In the genomic region with DNA sequence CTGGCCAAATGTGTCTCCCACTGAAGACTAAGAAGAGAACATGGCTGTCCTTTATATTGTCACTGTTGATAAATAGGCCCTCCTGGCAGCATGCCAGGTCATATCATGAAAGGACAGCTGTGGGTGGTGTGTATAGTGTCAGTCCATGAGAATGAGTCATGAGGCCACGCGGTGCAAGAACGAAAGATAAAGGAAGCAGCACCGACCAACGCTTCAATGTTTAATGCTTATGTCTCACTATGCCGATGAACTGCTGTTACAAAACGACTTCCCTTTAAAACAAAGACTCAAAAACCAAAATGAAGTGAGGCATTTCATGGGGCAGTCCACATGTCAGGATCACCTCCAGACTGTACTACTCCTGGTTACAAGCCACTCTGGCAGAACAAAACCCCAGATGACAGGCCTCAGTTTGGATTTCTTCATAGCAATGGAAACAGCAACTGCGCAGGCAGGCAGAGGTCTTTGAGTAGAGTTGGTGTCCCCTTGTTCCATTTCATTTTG, we compare ENCODE assay signal across 1 cellular context.
TF ChIP-seq lines count a peak whose summit lies in the region.

No MANE protein-coding gene starts in this region.

TF ChIP-seq in K562, 482 proteins besides CTCF, POLR2A, EP300 and RAD21 (continued from another document and continues in another):
- no peak for TF ChIP-seq NR1H2 (CRISPR knock-in tag; IDR thresholded peaks at IDR 0.05)
- TF ChIP-seq, protein P1, sequence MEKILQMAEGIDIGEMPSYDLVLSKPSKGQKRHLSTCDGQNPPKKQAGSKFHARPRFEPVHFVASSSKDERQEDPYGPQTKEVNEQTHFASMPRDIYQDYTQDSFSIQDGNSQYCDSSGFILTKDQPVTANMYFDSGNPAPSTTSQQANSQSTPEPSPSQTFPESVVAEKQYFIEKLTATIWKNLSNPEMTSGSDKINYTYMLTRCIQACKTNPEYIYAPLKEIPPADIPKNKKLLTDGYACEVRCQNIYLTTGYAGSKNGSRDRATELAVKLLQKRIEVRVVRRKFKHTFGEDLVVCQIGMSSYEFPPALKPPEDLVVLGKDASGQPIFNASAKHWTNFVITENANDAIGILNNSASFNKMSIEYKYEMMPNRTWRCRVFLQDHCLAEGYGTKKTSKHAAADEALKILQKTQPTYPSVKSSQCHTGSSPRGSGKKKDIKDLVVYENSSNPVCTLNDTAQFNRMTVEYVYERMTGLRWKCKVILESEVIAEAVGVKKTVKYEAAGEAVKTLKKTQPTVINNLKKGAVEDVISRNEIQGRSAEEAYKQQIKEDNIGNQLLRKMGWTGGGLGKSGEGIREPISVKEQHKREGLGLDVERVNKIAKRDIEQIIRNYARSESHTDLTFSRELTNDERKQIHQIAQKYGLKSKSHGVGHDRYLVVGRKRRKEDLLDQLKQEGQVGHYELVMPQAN (IDR thresholded peaks at IDR 0.05; ENCODE audit: borderline replicate concordance) = no peak
- TF ChIP-seq POLR3A (IDR thresholded peaks at IDR 0.05; ENCODE audit: borderline replicate concordance, extremely low read depth, insufficient read depth, insufficient read length) = no peak
- TF ChIP-seq YY1 (IDR thresholded peaks at IDR 0.05; ENCODE audit: borderline replicate concordance in 1 of 3, control insufficient read depth in 1 of 3, extremely low read depth in 1 of 3, insufficient read depth in 3 of 3, insufficient read length in 1 of 3, insufficient replicate concordance in 2 of 3, low read depth in 1 of 3, low read length in 2 of 3) = peak; percentile 18 to 79 (median 49)
- peak; percentile 29; the same call in 1 of the 2 replicates for TF ChIP-seq ESRRA (IDR thresholded peaks at IDR 0.05; ENCODE audit: borderline replicate concordance, low read depth)
- TF ChIP-seq, protein P2, sequence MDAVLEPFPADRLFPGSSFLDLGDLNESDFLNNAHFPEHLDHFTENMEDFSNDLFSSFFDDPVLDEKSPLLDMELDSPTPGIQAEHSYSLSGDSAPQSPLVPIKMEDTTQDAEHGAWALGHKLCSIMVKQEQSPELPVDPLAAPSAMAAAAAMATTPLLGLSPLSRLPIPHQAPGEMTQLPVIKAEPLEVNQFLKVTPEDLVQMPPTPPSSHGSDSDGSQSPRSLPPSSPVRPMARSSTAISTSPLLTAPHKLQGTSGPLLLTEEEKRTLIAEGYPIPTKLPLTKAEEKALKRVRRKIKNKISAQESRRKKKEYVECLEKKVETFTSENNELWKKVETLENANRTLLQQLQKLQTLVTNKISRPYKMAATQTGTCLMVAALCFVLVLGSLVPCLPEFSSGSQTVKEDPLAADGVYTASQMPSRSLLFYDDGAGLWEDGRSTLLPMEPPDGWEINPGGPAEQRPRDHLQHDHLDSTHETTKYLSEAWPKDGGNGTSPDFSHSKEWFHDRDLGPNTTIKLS (IDR thresholded peaks at IDR 0.05; ENCODE audit: borderline replicate concordance, low read depth) = peak; percentile 48; the same call in 1 of the 2 replicates
- TF ChIP-seq, protein P3, sequence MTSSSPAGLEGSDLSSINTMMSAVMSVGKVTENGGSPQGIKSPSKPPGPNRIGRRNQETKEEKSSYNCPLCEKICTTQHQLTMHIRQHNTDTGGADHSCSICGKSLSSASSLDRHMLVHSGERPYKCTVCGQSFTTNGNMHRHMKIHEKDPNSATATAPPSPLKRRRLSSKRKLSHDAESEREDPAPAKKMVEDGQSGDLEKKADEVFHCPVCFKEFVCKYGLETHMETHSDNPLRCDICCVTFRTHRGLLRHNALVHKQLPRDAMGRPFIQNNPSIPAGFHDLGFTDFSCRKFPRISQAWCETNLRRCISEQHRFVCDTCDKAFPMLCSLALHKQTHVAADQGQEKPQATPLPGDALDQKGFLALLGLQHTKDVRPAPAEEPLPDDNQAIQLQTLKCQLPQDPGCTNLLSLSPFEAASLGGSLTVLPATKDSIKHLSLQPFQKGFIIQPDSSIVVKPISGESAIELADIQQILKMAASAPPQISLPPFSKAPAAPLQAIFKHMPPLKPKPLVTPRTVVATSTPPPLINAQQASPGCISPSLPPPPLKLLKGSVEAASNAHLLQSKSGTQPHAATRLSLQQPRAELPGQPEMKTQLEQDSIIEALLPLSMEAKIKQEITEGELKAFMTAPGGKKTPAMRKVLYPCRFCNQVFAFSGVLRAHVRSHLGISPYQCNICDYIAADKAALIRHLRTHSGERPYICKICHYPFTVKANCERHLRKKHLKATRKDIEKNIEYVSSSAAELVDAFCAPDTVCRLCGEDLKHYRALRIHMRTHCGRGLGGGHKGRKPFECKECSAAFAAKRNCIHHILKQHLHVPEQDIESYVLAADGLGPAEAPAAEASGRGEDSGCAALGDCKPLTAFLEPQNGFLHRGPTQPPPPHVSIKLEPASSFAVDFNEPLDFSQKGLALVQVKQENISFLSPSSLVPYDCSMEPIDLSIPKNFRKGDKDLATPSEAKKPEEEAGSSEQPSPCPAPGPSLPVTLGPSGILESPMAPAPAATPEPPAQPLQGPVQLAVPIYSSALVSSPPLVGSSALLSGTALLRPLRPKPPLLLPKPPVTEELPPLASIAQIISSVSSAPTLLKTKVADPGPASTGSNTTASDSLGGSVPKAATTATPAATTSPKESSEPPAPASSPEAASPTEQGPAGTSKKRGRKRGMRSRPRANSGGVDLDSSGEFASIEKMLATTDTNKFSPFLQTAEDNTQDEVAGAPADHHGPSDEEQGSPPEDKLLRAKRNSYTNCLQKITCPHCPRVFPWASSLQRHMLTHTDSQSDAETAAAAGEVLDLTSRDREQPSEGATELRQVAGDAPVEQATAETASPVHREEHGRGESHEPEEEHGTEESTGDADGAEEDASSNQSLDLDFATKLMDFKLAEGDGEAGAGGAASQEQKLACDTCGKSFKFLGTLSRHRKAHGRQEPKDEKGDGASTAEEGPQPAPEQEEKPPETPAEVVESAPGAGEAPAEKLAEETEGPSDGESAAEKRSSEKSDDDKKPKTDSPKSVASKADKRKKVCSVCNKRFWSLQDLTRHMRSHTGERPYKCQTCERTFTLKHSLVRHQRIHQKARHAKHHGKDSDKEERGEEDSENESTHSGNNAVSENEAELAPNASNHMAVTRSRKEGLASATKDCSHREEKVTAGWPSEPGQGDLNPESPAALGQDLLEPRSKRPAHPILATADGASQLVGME (CRISPR knock-in tag; IDR thresholded peaks at IDR 0.05) = no peak
- no peak; the same call in 1 of the 2 replicates for TF ChIP-seq SPI1 (IDR thresholded peaks at IDR 0.05; ENCODE audit: borderline replicate concordance, low read depth, low read length)
- no peak for TF ChIP-seq EWSR1 (IDR thresholded peaks at IDR 0.05; ENCODE audit: borderline replicate concordance, low read depth, partially characterized antibody)
- peak; percentile 80 for TF ChIP-seq NEUROD1 (IDR thresholded peaks at IDR 0.05; ENCODE audit: borderline replicate concordance, low read depth, low read length, partially characterized antibody)
- no peak for TF ChIP-seq ELF2 (CRISPR knock-in tag; IDR thresholded peaks at IDR 0.05)
- TF ChIP-seq KAT2B (IDR thresholded peaks at IDR 0.05; ENCODE audit: low read depth, low read length) = no peak
- no peak for TF ChIP-seq CAMTA2 (CRISPR knock-in tag; conservative IDR thresholded peaks at IDR 0.05)
- TF ChIP-seq ZNF354B (CRISPR knock-in tag; IDR thresholded peaks at IDR 0.05) = no peak
- TF ChIP-seq, protein P4, sequence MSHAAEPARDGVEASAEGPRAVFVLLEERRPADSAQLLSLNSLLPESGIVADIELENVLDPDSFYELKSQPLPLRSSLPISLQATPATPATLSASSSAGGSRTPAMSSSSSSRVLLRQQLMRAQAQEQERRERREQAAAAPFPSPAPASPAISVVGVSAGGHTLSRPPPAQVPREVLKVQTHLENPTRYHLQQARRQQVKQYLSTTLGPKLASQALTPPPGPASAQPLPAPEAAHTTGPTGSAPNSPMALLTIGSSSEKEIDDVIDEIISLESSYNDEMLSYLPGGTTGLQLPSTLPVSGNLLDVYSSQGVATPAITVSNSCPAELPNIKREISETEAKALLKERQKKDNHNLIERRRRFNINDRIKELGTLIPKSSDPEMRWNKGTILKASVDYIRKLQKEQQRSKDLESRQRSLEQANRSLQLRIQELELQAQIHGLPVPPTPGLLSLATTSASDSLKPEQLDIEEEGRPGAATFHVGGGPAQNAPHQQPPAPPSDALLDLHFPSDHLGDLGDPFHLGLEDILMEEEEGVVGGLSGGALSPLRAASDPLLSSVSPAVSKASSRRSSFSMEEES (CRISPR knock-in tag; IDR thresholded peaks at IDR 0.05) = 0 out of 2 replicates have a peak, but pooled peaks have one; percentile 18
- TF ChIP-seq HDAC1 (IDR thresholded peaks at IDR 0.05) = peak in 1 of 2 experiments; percentile 82; a peak in 2 of 4 replicates
- TF ChIP-seq, protein P5, sequence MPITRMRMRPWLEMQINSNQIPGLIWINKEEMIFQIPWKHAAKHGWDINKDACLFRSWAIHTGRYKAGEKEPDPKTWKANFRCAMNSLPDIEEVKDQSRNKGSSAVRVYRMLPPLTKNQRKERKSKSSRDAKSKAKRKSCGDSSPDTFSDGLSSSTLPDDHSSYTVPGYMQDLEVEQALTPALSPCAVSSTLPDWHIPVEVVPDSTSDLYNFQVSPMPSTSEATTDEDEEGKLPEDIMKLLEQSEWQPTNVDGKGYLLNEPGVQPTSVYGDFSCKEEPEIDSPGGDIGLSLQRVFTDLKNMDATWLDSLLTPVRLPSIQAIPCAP (CRISPR knock-in tag; IDR thresholded peaks at IDR 0.05; ENCODE audit: borderline replicate concordance) = no peak
- TF ChIP-seq PTRF (tag; IDR thresholded peaks at IDR 0.05) = 0 out of 2 replicates have a peak, but pooled peaks have one; percentile 14
- TF ChIP-seq CBFA2T2 (conservative IDR thresholded peaks at IDR 0.05) = peak; percentile 91
- TF ChIP-seq, protein P6, sequence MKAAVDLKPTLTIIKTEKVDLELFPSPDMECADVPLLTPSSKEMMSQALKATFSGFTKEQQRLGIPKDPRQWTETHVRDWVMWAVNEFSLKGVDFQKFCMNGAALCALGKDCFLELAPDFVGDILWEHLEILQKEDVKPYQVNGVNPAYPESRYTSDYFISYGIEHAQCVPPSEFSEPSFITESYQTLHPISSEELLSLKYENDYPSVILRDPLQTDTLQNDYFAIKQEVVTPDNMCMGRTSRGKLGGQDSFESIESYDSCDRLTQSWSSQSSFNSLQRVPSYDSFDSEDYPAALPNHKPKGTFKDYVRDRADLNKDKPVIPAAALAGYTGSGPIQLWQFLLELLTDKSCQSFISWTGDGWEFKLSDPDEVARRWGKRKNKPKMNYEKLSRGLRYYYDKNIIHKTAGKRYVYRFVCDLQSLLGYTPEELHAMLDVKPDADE (conservative IDR thresholded peaks at IDR 0.05; ENCODE audit: control insufficient read depth, low read depth, low read length) = no peak
- TF ChIP-seq SOX6 (IDR thresholded peaks at IDR 0.05) = peak; percentile 87
- TF ChIP-seq, protein P7, sequence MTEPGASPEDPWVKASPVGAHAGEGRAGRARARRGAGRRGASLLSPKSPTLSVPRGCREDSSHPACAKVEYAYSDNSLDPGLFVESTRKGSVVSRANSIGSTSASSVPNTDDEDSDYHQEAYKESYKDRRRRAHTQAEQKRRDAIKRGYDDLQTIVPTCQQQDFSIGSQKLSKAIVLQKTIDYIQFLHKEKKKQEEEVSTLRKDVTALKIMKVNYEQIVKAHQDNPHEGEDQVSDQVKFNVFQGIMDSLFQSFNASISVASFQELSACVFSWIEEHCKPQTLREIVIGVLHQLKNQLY (CRISPR knock-in tag; conservative IDR thresholded peaks at IDR 0.05) = no peak
- TF ChIP-seq, protein P8, sequence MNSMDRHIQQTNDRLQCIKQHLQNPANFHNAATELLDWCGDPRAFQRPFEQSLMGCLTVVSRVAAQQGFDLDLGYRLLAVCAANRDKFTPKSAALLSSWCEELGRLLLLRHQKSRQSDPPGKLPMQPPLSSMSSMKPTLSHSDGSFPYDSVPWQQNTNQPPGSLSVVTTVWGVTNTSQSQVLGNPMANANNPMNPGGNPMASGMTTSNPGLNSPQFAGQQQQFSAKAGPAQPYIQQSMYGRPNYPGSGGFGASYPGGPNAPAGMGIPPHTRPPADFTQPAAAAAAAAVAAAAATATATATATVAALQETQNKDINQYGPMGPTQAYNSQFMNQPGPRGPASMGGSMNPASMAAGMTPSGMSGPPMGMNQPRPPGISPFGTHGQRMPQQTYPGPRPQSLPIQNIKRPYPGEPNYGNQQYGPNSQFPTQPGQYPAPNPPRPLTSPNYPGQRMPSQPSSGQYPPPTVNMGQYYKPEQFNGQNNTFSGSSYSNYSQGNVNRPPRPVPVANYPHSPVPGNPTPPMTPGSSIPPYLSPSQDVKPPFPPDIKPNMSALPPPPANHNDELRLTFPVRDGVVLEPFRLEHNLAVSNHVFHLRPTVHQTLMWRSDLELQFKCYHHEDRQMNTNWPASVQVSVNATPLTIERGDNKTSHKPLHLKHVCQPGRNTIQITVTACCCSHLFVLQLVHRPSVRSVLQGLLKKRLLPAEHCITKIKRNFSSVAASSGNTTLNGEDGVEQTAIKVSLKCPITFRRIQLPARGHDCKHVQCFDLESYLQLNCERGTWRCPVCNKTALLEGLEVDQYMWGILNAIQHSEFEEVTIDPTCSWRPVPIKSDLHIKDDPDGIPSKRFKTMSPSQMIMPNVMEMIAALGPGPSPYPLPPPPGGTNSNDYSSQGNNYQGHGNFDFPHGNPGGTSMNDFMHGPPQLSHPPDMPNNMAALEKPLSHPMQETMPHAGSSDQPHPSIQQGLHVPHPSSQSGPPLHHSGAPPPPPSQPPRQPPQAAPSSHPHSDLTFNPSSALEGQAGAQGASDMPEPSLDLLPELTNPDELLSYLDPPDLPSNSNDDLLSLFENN (IDR thresholded peaks at IDR 0.05; ENCODE audit: low read depth in 2 of 2, low read length in 2 of 2) = peak in 1 of 2 experiments; percentile 80; a peak in 2 of 4 replicates
- TF ChIP-seq NFRKB (IDR thresholded peaks at IDR 0.05; ENCODE audit: low read depth) = peak; percentile 84; the same call in 1 of the 2 replicates
- no peak for TF ChIP-seq MCM7 (IDR thresholded peaks at IDR 0.05)
- no peak for TF ChIP-seq ZKSCAN1 (IDR thresholded peaks at IDR 0.05; ENCODE audit: low read depth, low read length)
- TF ChIP-seq ZNF551 (CRISPR knock-in tag; IDR thresholded peaks at IDR 0.05) = no peak
- no peak for TF ChIP-seq ZNF165 (CRISPR knock-in tag; IDR thresholded peaks at IDR 0.05; ENCODE audit: borderline replicate concordance)
- TF ChIP-seq, protein P9, sequence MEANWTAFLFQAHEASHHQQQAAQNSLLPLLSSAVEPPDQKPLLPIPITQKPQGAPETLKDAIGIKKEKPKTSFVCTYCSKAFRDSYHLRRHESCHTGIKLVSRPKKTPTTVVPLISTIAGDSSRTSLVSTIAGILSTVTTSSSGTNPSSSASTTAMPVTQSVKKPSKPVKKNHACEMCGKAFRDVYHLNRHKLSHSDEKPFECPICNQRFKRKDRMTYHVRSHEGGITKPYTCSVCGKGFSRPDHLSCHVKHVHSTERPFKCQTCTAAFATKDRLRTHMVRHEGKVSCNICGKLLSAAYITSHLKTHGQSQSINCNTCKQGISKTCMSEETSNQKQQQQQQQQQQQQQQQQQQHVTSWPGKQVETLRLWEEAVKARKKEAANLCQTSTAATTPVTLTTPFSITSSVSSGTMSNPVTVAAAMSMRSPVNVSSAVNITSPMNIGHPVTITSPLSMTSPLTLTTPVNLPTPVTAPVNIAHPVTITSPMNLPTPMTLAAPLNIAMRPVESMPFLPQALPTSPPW (CRISPR knock-in tag; IDR thresholded peaks at IDR 0.05) = peak; percentile 37; the same call in 1 of the 2 replicates
- TF ChIP-seq TEAD4 (IDR thresholded peaks at IDR 0.05; ENCODE audit: low read length) = peak; percentile 93
- TF ChIP-seq TEAD4 (CRISPR knock-in tag; IDR thresholded peaks at IDR 0.05; ENCODE audit: borderline replicate concordance) = no peak
- TF ChIP-seq CBX8 (IDR thresholded peaks at IDR 0.05; ENCODE audit: borderline replicate concordance, extremely low read depth, low read depth, low read length, poor library complexity, severe bottlenecking) = no peak
- TF ChIP-seq FOXM1 (IDR thresholded peaks at IDR 0.05; ENCODE audit: low read depth) = peak; percentile 76
- no peak for TF ChIP-seq FOXM1 (CRISPR knock-in tag; IDR thresholded peaks at IDR 0.05; ENCODE audit: low read depth)
- TF ChIP-seq JUNB (CRISPR knock-in tag; conservative IDR thresholded peaks at IDR 0.05) = peak; percentile 77
- TF ChIP-seq CBX5 (IDR thresholded peaks at IDR 0.05; ENCODE audit: borderline replicate concordance, low read depth) = 0 out of 2 replicates have a peak, but pooled peaks have one; percentile 28
- peak; percentile 66 for TF ChIP-seq RBFOX2 (IDR thresholded peaks at IDR 0.05; ENCODE audit: low read depth, low read length)
- TF ChIP-seq NFE2 (IDR thresholded peaks at IDR 0.05; ENCODE audit: low read depth) = peak; percentile 42; the same call in 1 of the 2 replicates
